ENCODE assay signal across 15 cellular contexts in genomic region chr13:75226092-75226491, GRCh38.
DNase-seq lines count a peak whose midpoint lies in the region; TF ChIP-seq lines count a peak whose summit lies in the region.
"Had no signal": no experiment of that assay in that cellular context is flagged by ENCODE, and none has a peak within 500 bp of the region (broad histone marks: within the 10 kb centered on the region; RNA-seq: fewer than 3 reads in every experiment).

No MANE protein-coding gene starts in this region.

- no peak for TF ChIP-seq POLR2A in esophagus muscularis mucosa (IDR thresholded peaks at IDR 0.05; ENCODE audit: low read depth)

- WGBS in esophagus muscularis mucosa = 89% methylated on average over 9 of the region's 9 CpGs

- H3K9ac ChIP-seq in adipocyte (ENCODE audit: low read length) = peak overlapping the region; percentile 28

- no peak overlapping the region for H3K27ac ChIP-seq in esophagus muscularis mucosa (replicated peaks in 1 of 4)
- H3K27ac ChIP-seq: prostate gland had no signal

- no peaks in the 10 kb centered on the region for H3K36me3 ChIP-seq in adipocyte (ENCODE audit: control insufficient read depth, insufficient read depth, low read length, severe bottlenecking)
- H3K36me3 ChIP-seq in esophagus muscularis mucosa = no peaks in the 10 kb centered on the region
- H3K36me3 ChIP-seq: prostate gland had no signal

- DNase-seq in A172 (ENCODE audit: low spot score) = peak; percentile 72
- peak; percentile 88 for DNase-seq in HK-2 (ENCODE audit: unreplicated experiment)
- DNase-seq in adipocyte (ENCODE audit: low read depth) = no peak
- peak; percentile 94 for DNase-seq in kidney tubule cell (ENCODE audit: low spot score)
- DNase-seq in CD1c-positive myeloid dendritic cell (ENCODE audit: extremely low spot score) = no peak
- DNase-seq in esophagus muscularis mucosa (ENCODE audit: extremely low spot score) = no peak
- no peak for DNase-seq in GM10266 (ENCODE audit: extremely low spot score)
- DNase-seq in activated CD4-positive, CD25-positive, alpha-beta regulatory T cell (lab: John Stamatoyannopoulos, UW) = no peak
- DNase-seq: activated CD4-positive, alpha-beta T cell treated with anti-CD3 and anti-CD28 coated beads for 4 hours; activated T-cell treated with anti-CD3 and anti-CD28 coated beads, Interleukin-2, amount 50 U/mL, for 4 hours; amygdala; cortex of kidney; DMS 273 treated with DMSO at 0.1 percent for 48 hours; trophoblast cell had no signal

- H3K27me3 ChIP-seq in adipocyte (replicated peaks; ENCODE audit: control insufficient read depth, insufficient read depth, low read length) = no peaks in the 10 kb centered on the region
- no peaks in the 10 kb centered on the region for H3K27me3 ChIP-seq in esophagus muscularis mucosa

- intact Hi-C loops in esophagus muscularis mucosa (cut with DNase I) = no loop called here

- no peaks in the 10 kb centered on the region for H3K9me3 ChIP-seq in adipocyte (ENCODE audit: control insufficient read depth, low read length)
- no peaks in the 10 kb centered on the region for H3K9me3 ChIP-seq in esophagus muscularis mucosa
- H3K9me3 ChIP-seq: prostate gland had no signal

- no peak for TF ChIP-seq EP300 in esophagus muscularis mucosa (IDR thresholded peaks at IDR 0.05)

- TF ChIP-seq CTCF in esophagus muscularis mucosa (IDR thresholded peaks at IDR 0.05) (no peak), GM10266 (IDR thresholded peaks at IDR 0.05; ENCODE audit: control insufficient read depth, insufficient read depth, low read depth, missing control alignments) (no peak)

- H3K4me1 ChIP-seq in adipocyte (ENCODE audit: control insufficient read depth, insufficient read depth, low read length) = peaks cover 33% of the 10 kb centered on the region
- H3K4me1 ChIP-seq in esophagus muscularis mucosa = peaks cover 0 to 10% (median 8%) of the 10 kb centered on the region in 4 donors
- H3K4me1 ChIP-seq: prostate gland had no signal

- H3K4me3 ChIP-seq in adipocyte (ENCODE audit: low read length) = no peak overlapping the region
- H3K4me3 ChIP-seq in esophagus muscularis mucosa = no peak overlapping the region
- H3K4me3 ChIP-seq: prostate gland had no signal

Comparison
In these comparisons a context has a peak if more than half of its experiments do, and no peak if none do; other contexts are left out.
1. DNase-seq: peak in A172 (single experiment), HK-2 (single experiment) and kidney tubule cell (single experiment); none in adipocyte (single experiment), CD1c-positive myeloid dendritic cell (single experiment), esophagus muscularis mucosa (single experiment), GM10266 (single experiment) and activated CD4-positive, CD25-positive, alpha-beta regulatory T cell (0 of 4).